Comparison of ENCODE assay signal across 8 cellular contexts in the genomic region with DNA sequence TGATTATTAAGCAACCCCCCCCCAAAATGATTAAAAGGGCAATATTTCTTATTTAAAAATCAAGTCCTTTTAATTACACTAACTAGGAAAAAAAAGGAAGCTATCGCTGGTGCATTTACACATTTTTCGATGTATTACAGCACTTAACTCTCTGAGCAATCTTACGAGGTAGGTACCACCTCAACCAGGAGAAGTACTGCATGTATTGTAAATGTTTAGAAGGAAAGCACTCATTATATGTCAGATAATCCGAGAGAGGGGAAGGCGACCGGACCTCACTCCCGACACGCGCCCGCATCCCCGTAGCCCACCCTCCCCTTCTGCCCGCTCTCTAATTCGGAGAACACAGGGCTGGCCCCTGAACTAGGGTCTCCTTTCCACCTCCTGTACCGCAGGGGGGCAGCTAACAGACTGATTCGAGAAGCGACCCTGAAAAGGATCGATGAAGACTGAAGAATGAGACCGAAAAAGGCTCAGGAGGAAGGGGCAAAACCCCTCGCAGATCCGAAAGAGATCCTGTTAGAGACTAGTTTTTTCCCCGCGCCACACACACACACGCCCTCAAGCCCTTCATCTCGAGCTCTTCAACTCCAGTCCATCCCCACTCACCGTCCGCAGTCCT. TPM values are rescaled to one million over a fixed set of nuclear protein-coding genes. Genes with fewer than 3 reads are reported as not detected.
A peak's percentile ranks its signal among the peaks of the same experiment; 100 is the strongest.
DNase-seq lines count a peak whose midpoint lies in the region; ATAC-seq and TF ChIP-seq lines count a peak whose summit lies in the region.

No MANE protein-coding gene starts in this region.

- H3K4me3 ChIP-seq in cardiac muscle cell = peak overlapping the region; percentile 90

- no peaks in the 10 kb centered on the region for H3K9me3 ChIP-seq in cardiac muscle cell (ENCODE audit: low read depth)

- peak overlapping the region; percentile 91 for H3K27ac ChIP-seq in cardiac muscle cell

- H3K9me3 Mint-ChIP-seq in brain (peaks cover 0 to 4% (median 0%) of the 10 kb centered on the region in 5 experiments), mesothelial cell of epicardium (no peaks in the 10 kb centered on the region)

- H3K4me3 Mint-ChIP-seq in brain (peak overlapping the region; percentile 94 to 100 (median 99)), mesothelial cell of epicardium (peak overlapping the region; percentile 94)

- DNase-seq in cardiac muscle cell (ENCODE audit: low read depth in 1 of 2, low spot score in 1 of 2) (no peak), cardiac septum (ENCODE audit: low spot score) (no peak), mesothelial cell of epicardium (ENCODE audit: low spot score in 2 of 2, unreplicated experiment in 2 of 2) (peak in 1 of 2 experiments; percentile 40), NCI-H226 (no peak), germinal center (ENCODE audit: low spot score) (no peak)
- no peak for DNase-seq in activated CD4-positive, alpha-beta T cell treated with anti-CD3 and anti-CD28 coated beads, Interleukin-2, amount 50 U/mL, for 1 hour

- peaks cover 15% of the 10 kb centered on the region for H3K27me3 Mint-ChIP-seq in brain
- H3K27me3 Mint-ChIP-seq in mesothelial cell of epicardium (ENCODE audit: low read depth) = no peaks in the 10 kb centered on the region

- H3K36me3 Mint-ChIP-seq in brain (peaks cover 44% of the 10 kb centered on the region), mesothelial cell of epicardium (peaks cover 13% of the 10 kb centered on the region)

- no peaks in the 10 kb centered on the region for H3K27me3 ChIP-seq in cardiac muscle cell

- H3K4me1 Mint-ChIP-seq in brain (peaks cover 84% of the 10 kb centered on the region), mesothelial cell of epicardium (peaks cover 33% of the 10 kb centered on the region)

- H3K27ac Mint-ChIP-seq in brain = peak overlapping the region; percentile 95 to 98 (median 97)
- peak overlapping the region; percentile 98 for H3K27ac Mint-ChIP-seq in mesothelial cell of epicardium

- TF ChIP-seq CTCF in cardiac muscle cell (IDR thresholded peaks at IDR 0.05; ENCODE audit: low read depth, low read length) (no peak), brain (conservative IDR thresholded peaks at IDR 0.05) (no peak), mesothelial cell of epicardium (IDR thresholded peaks at IDR 0.05; ENCODE audit: unreplicated experiment) (no peak)

- ATAC-seq in HG03378 (IDR thresholded peaks at IDR 0.05; ENCODE audit: unreplicated experiment) = peak; percentile 1

- intact Hi-C loops in cardiac septum (cut with DNase I) = loop anchor here (5.0 kb wide), 1 partner anchor 132 kb away; no protein-coding TSS in a partner anchor

- peaks cover 18% of the 10 kb centered on the region for H3K36me3 ChIP-seq in cardiac muscle cell

- peaks cover 11% of the 10 kb centered on the region for H3K4me1 ChIP-seq in cardiac muscle cell (ENCODE audit: low read depth)

RNA-seq across cellular contexts. Expression of a gene that starts 0.3 kb away (rescaled TPM):
- total RNA-seq in cardiac muscle cell = 2.8 and 16.6 TPM in 2 replicates
- 9.2 and 10.4 TPM in 2 replicates for polyA plus RNA-seq in cardiac muscle cell
- total RNA-seq in cardiac septum = 15.1 TPM
- 2.1 TPM for polyA plus RNA-seq in brain (ENCODE audit: insufficient read depth, low read depth, low replicate concordance)
- total RNA-seq in mesothelial cell of epicardium = 17.2 to 18.5 TPM (median 17.4 TPM) in 3 replicates

RNA-seq across cellular contexts. Expression of a gene that starts 0.4 kb away (rescaled TPM):
- total RNA-seq in cardiac muscle cell (30.0 and 45.8 TPM in 2 replicates), cardiac septum (65.0 TPM), mesothelial cell of epicardium (38.9 to 40.7 TPM (median 40.4 TPM) in 3 replicates)
- polyA plus RNA-seq in cardiac muscle cell (54.6 and 60.7 TPM in 2 replicates), brain (ENCODE audit: insufficient read depth, low read depth, low replicate concordance) (11.9 TPM)
